Comparison of ENCODE assay signal across 22 cellular contexts in the genomic region with DNA sequence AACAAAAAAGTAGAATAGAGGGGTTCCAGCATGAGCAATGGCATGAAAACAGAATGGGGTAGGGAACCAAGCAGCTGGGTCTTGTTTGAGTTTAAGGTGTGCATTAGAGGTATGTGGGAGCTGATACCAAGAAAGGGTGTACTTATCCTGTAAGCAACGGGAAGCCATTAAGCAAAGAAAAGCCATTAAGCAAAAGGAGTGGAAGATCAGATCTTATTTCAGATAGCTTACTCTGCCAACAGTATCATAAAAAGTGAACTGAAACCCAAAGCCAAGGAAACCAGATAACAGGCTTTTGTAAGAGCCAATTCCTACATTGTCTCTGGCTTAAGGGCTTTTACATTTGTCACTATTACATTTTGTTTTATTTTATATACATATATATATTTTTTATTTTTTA. TPM values are rescaled to one million over a fixed set of nuclear protein-coding genes. Genes with fewer than 3 reads are reported as not detected.
DNase-seq lines count a peak whose midpoint lies in the region; ATAC-seq, FAIRE-seq and TF ChIP-seq lines count a peak whose summit lies in the region.
"Had no signal": no experiment of that assay in that cellular context is flagged by ENCODE, and none has a peak within 500 bp of the region (broad histone marks: within the 10 kb centered on the region; RNA-seq: fewer than 3 reads in every experiment).

No MANE protein-coding gene starts in this region.

- H3K27ac Mint-ChIP-seq in activated naive CD4-positive, alpha-beta T cell treated with anti-CD3 and anti-CD28 coated beads, Interleukin-2, amount 10 ng/mL, durations not matched to agents 7 days and 5 days = no peak overlapping the region
- H3K27ac Mint-ChIP-seq: activated CD4-positive, alpha-beta T cell treated with anti-CD3 and anti-CD28 coated beads for 36 hours; naive thymus-derived CD4-positive, alpha-beta T cell; T-helper 2 cell treated with Interferon-gamma antibody and Interleukin-4, amounts not matched to agents 5 μg/mL and 100 μg/mL, for 36 hours had no signal

- CTCF ChIA-PET in activated naive CD4-positive, alpha-beta T cell treated with anti-CD3 and anti-CD28 coated beads, Interleukin-2, amount 10 ng/mL, durations not matched to agents 7 days and 5 days (lab: Charles Lee) = no interaction called here

- no peak overlapping the region for H3K4me3 ChIP-seq in fibroblast of the aortic adventitia (ENCODE audit: low read depth, low read length)
- H3K4me3 ChIP-seq: heart right ventricle, vagina had no signal

- no peak for FAIRE-seq in GM12891 (lab: Jason Lieb, UNC)
- FAIRE-seq: islet of Langerhans had no signal

- TF ChIP-seq CTCF in fibroblast of the aortic adventitia (IDR thresholded peaks at IDR 0.05; ENCODE audit: insufficient read depth, low read length) = no peak

- peak; percentile 42 for ATAC-seq in HG02870 (IDR thresholded peaks at IDR 0.05; ENCODE audit: unreplicated experiment)
- no peak for ATAC-seq in GM19035 (IDR thresholded peaks at IDR 0.05; ENCODE audit: unreplicated experiment)
- ATAC-seq: activated CD4-positive, alpha-beta T cell treated with anti-CD3 and anti-CD28 coated beads for 36 hours; HCT116; heart right ventricle had no signal

- DNase-seq in GM12891 (ENCODE audit: insufficient read length, low spot score) (no peak), NCI-H69 (lab: John Stamatoyannopoulos, UW) (peak; percentile 38), fibroblast of the aortic adventitia (ENCODE audit: low read depth) (peak; percentile 63), cerebellar nuclear complex (lab: John Stamatoyannopoulos, UW) (no peak), LoVo (ENCODE audit: low spot score) (no peak)
- DNase-seq in activated naive CD4-positive, alpha-beta T cell treated with anti-CD3 and anti-CD28 coated beads, Interleukin-2, amount 10 ng/mL, durations not matched to agents 7 days and 5 days = no peak
- DNase-seq: activated CD4-positive, alpha-beta T cell treated with anti-CD3 and anti-CD28 coated beads for 36 hours; activated gamma-delta T cell; amniotic stem cell; heart right ventricle; naive thymus-derived CD4-positive, alpha-beta T cell; NCI-H1436; NCI-H226; NK-92 treated with Interleukin-12 subunit alpha and Interleukin-12 subunit beta, amount 100 ng/mL, for 24 hours; Right ventricle myocardium superior had no signal

- no peak overlapping the region for H3K4me3 Mint-ChIP-seq in activated naive CD4-positive, alpha-beta T cell treated with anti-CD3 and anti-CD28 coated beads, Interleukin-2, amount 10 ng/mL, durations not matched to agents 7 days and 5 days
- H3K4me3 Mint-ChIP-seq: activated CD4-positive, alpha-beta T cell treated with anti-CD3 and anti-CD28 coated beads for 36 hours; naive thymus-derived CD4-positive, alpha-beta T cell; T-helper 2 cell treated with Interferon-gamma antibody and Interleukin-4, amounts not matched to agents 5 μg/mL and 100 μg/mL, for 36 hours had no signal

- no peaks in the 10 kb centered on the region for H3K4me1 Mint-ChIP-seq in activated naive CD4-positive, alpha-beta T cell treated with anti-CD3 and anti-CD28 coated beads, Interleukin-2, amount 10 ng/mL, durations not matched to agents 7 days and 5 days

- H3K9me3 Mint-ChIP-seq in activated naive CD4-positive, alpha-beta T cell treated with anti-CD3 and anti-CD28 coated beads, Interleukin-2, amount 10 ng/mL, durations not matched to agents 7 days and 5 days = no peaks in the 10 kb centered on the region
- H3K9me3 Mint-ChIP-seq: naive thymus-derived CD4-positive, alpha-beta T cell; T-helper 2 cell treated with Interferon-gamma antibody and Interleukin-4, amounts not matched to agents 5 μg/mL and 100 μg/mL, for 36 hours had no signal

- TF ChIP-seq POLR2A in GM12891 (IDR thresholded peaks at IDR 0.05; ENCODE audit: low read depth, low read length) = no peak

- H3K27me3 Mint-ChIP-seq in activated naive CD4-positive, alpha-beta T cell treated with anti-CD3 and anti-CD28 coated beads, Interleukin-2, amount 10 ng/mL, durations not matched to agents 7 days and 5 days = peaks cover 31% of the 10 kb centered on the region

- no peaks in the 10 kb centered on the region for H3K36me3 Mint-ChIP-seq in activated naive CD4-positive, alpha-beta T cell treated with anti-CD3 and anti-CD28 coated beads, Interleukin-2, amount 10 ng/mL, durations not matched to agents 7 days and 5 days
- H3K36me3 Mint-ChIP-seq: naive thymus-derived CD4-positive, alpha-beta T cell had no signal

TF ChIP-seq in GM12891, 5 proteins besides CTCF, POLR2A, EP300 and RAD21:
- TF ChIP-seq SPI1 (IDR thresholded peaks at IDR 0.05; ENCODE audit: low read depth, low read length) (peak; percentile 87), POU2F2 (IDR thresholded peaks at IDR 0.05; ENCODE audit: low read depth, low read length) (no peak)

RNA-seq across cellular contexts. Expression of a gene that starts 21.3 kb away (rescaled TPM):
- 0.30 TPM for polyA plus RNA-seq in GM12891 (2012; ENCODE audit: low read depth, missing spikeins)
- 15.3 and 34.8 TPM in 2 replicates for total RNA-seq in fibroblast of the aortic adventitia (ENCODE audit: low replicate concordance)
- total RNA-seq: activated CD4-positive, alpha-beta T cell treated with anti-CD3 and anti-CD28 coated beads for 36 hours; lung microvascular endothelial cell had no signal
- polyA plus RNA-seq: naive thymus-derived CD4-positive, alpha-beta T cell had no signal

Comparison
In these comparisons a context has a peak if more than half of its experiments do, and no peak if none do; other contexts are left out.
1. DNase-seq: peak in NCI-H69 (single experiment) and fibroblast of the aortic adventitia (single experiment); none in GM12891 (single experiment), activated naive CD4-positive, alpha-beta T cell treated with anti-CD3 and anti-CD28 coated beads, Interleukin-2, amount 10 ng/mL, durations not matched to agents 7 days and 5 days (single experiment), cerebellar nuclear complex (0 of 2) and LoVo (single experiment).